In the genomic region with DNA sequence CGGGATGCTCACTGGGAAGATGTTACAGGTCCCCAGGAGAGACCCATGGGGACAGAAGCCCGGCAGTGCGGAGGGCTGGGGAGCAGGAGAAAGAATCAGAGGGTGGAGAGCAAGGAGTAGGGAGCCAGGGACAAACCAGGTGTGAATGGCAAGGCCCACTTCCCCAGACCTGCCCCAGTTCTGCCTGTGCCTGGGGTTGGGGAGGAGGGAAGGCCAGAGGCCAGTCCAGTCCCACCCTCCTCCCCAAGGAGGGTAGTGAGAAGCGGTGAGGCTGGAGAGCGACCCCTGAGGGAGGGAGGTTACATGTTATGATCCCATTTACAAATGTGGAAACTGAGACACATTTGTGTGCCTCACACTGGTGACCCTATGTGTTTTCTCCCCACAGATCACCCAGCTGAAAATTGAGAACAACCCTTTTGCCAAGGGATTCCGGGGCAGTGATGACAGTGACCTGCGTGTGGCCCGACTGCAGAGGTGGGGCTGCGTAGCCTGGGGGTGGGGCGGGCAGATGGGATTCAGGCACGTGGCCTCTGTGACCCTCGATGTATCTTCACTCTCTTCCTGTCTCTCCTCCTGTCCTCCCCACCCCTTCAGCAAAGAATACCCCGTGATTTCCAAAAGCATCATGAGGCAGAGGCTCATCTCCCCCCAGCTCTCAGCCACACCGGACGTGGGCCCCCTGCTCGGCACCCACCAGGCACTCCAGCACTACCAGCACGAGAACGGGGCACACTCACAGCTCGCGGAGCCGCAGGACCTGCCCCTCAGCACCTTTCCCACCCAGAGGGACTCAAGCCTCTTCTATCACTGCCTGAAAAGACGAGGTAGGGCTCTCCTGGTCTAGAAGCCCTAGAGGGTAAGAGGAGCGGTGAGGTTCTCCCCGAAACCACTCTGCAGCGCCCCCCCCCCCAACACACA, we compare ENCODE assay signal across 26 cellular contexts. TPM values are rescaled to one million over a fixed set of nuclear protein-coding genes. Genes with fewer than 3 reads are reported as not detected.
DNase-seq lines count a peak whose midpoint lies in the region; ATAC-seq, FAIRE-seq and TF ChIP-seq lines count a peak whose summit lies in the region.
"Had no signal": no experiment of that assay in that cellular context is flagged by ENCODE, and none has a peak within 500 bp of the region (broad histone marks: within the 10 kb centered on the region; RNA-seq: fewer than 3 reads in every experiment).

No MANE protein-coding gene starts in this region.

- no peak overlapping the region for H3K4me2 ChIP-seq in hepatocyte
- H3K4me2 ChIP-seq: BLaER1, PC-9 had no signal

- H3K79me2 ChIP-seq in hepatocyte: peaks cover 21% of the 10 kb centered on the region

- no peaks in the 10 kb centered on the region for H3K9me3 Mint-ChIP-seq in mesothelial cell of epicardium
- H3K9me3 Mint-ChIP-seq: HFFc6 had no signal

- no peak for ATAC-seq in GM18520 (IDR thresholded peaks at IDR 0.05; ENCODE audit: unreplicated experiment)

- TF ChIP-seq CTCF in hepatocyte (IDR thresholded peaks at IDR 0.05; ENCODE audit: poor library complexity) (no peak), mesothelial cell of epicardium (IDR thresholded peaks at IDR 0.05; ENCODE audit: unreplicated experiment) (no peak)

- 89% methylated on average over 24 of the region's 25 CpGs for WGBS in hepatocyte (ENCODE audit: low lambda C conversion rate, missing lambda C conversion rate)

- H3K27ac ChIP-seq in hepatocyte: no peak overlapping the region
- H3K27ac ChIP-seq: BLaER1, PC-9, RWPE1 had no signal

- H3K4me3 ChIP-seq in hepatocyte: no peak overlapping the region
- H3K4me3 ChIP-seq: BLaER1, K562, PC-9 had no signal

- no peaks in the 10 kb centered on the region for H3K36me3 ChIP-seq in hepatocyte (replicated peaks; ENCODE audit: insufficient read depth, low read depth)
- H3K36me3 ChIP-seq: BLaER1 had no signal

- H3K27ac Mint-ChIP-seq in mesothelial cell of epicardium: peak overlapping the region; percentile 8
- H3K27ac Mint-ChIP-seq: CD4-positive, CD25-positive, alpha-beta regulatory T cell; HFFc6 had no signal

- peak; percentile 52 for DNase-seq in activated effector memory CD4-positive, alpha-beta T cell treated with anti-CD3 and anti-CD28 coated beads, Interleukin-2, amount 50 U/mL, for 16 hours
- no peak for DNase-seq in activated effector memory CD4-positive, alpha-beta T cell treated with Interleukin-2 at 50 U/mL for 16 hours
- DNase-seq in hepatocyte (ENCODE audit: low spot score) (peak; percentile 2), mesothelial cell of epicardium (ENCODE audit: low spot score in 2 of 2, unreplicated experiment in 2 of 2) (no peak), urothelium cell line (ENCODE audit: low spot score) (no peak), GF-D8 (lab: John Stamatoyannopoulos, UW) (no peak), NCI-H82 (lab: John Stamatoyannopoulos, UW) (no peak)
- DNase-seq: CD4-positive, CD25-positive, alpha-beta regulatory T cell; DMS153; DND-41; HFFc6; Kasumi-1; MV-4-11; NCI-H1105; NCI-H1436 treated with DMSO at 0.1 percent for 48 hours; NCI-H187 treated with DMSO at 0.1 percent for 48 hours; NCI-H2171 treated with DMSO at 0.1 percent for 48 hours; NCI-H524; PC-9; SHP77 had no signal

- H3K4me1 Mint-ChIP-seq in mesothelial cell of epicardium: peaks cover 39% of the 10 kb centered on the region
- H3K4me1 Mint-ChIP-seq: CD4-positive, CD25-positive, alpha-beta regulatory T cell had no signal

- peaks cover 8% of the 10 kb centered on the region for H3K36me3 Mint-ChIP-seq in mesothelial cell of epicardium
- H3K36me3 Mint-ChIP-seq: CD4-positive, CD25-positive, alpha-beta regulatory T cell had no signal

- no peak overlapping the region for H2AFZ ChIP-seq in hepatocyte
- H2AFZ ChIP-seq: PC-9 had no signal

- H4K20me1 ChIP-seq in hepatocyte (ENCODE audit: insufficient read depth, poor library complexity, severe bottlenecking): no peaks in the 10 kb centered on the region
- H4K20me1 ChIP-seq: BLaER1 had no signal

- peak; percentile 96 for FAIRE-seq in urothelium cell line (lab: Jason Lieb, UNC)
- FAIRE-seq: A204.1, K562 had no signal

- H3K9me2 ChIP-seq in hepatocyte (replicated peaks; ENCODE audit: insufficient read depth): no peaks in the 10 kb centered on the region

- H3K4me3 Mint-ChIP-seq in mesothelial cell of epicardium: no peak overlapping the region
- H3K4me3 Mint-ChIP-seq: CD4-positive, CD25-positive, alpha-beta regulatory T cell; HFFc6 had no signal

- no peaks in the 10 kb centered on the region for H3K27me3 ChIP-seq in hepatocyte
- H3K27me3 ChIP-seq: BLaER1 had no signal

- peaks cover 16% of the 10 kb centered on the region for H3K27me3 Mint-ChIP-seq in mesothelial cell of epicardium (ENCODE audit: low read depth)

- H3K9me3 ChIP-seq in hepatocyte (ENCODE audit: low read depth): no peaks in the 10 kb centered on the region
- H3K9me3 ChIP-seq: BLaER1 had no signal

- peaks cover 28% of the 10 kb centered on the region for H3K4me1 ChIP-seq in hepatocyte (ENCODE audit: insufficient read depth)
- H3K4me1 ChIP-seq: BLaER1 had no signal

RNA-seq across cellular contexts. Expression of a gene that starts 27.5 kb away (rescaled TPM):
- 15.4 and 36.2 TPM in 2 replicates for total RNA-seq in hepatocyte
- polyA plus RNA-seq in hepatocyte: 11.6 and 13.9 TPM in 2 replicates
- 51.9 to 56.6 TPM (median 54.2 TPM) in 3 replicates for total RNA-seq in mesothelial cell of epicardium
- total RNA-seq: CD4-positive, CD25-positive, alpha-beta regulatory T cell; H7; K562; PC-9 had no signal
- polyA plus RNA-seq: CD4-positive, CD25-positive, alpha-beta regulatory T cell; K562 had no signal

Comparison
In these comparisons a context has a peak if more than half of its experiments do, and no peak if none do; other contexts are left out.
1. DNase-seq: peak in activated effector memory CD4-positive, alpha-beta T cell treated with anti-CD3 and anti-CD28 coated beads, Interleukin-2, amount 50 U/mL, for 16 hours (single experiment) and hepatocyte (single experiment); none in activated effector memory CD4-positive, alpha-beta T cell treated with Interleukin-2 at 50 U/mL for 16 hours (single experiment), mesothelial cell of epicardium (0 of 2), urothelium cell line (single experiment), GF-D8 (single experiment) and NCI-H82 (single experiment).